Comparison of ENCODE assay signal across 1 cellular context in the genomic region with DNA sequence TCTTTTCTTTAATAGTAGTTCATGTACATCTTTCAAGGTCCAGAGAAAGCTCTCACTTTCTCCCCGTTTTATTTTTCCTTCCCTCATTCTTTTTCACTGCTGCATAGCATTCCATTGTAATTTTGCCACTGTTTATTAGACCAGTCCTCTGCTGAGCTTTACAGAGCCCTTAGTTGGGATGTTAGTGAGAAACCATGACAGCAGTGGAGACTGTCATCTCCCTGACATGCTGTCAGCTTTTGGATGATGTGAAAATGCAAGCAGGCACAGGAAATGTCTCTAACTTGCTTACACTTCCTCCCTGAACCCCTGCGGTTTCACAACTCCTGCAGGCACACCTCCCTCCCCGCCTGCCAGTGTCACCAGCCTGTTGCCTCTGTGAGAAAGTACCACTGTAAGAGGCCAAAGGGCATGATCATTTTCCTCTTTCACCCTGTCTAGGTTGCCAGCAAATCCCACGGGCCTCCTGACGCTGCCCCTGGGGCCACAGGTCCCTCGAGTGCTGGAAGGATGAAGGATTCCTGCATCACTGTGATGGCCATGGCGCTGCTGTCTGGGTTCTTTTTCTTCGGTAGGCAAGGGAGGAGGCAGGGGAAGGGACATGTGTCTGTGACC.
TF ChIP-seq lines count a peak whose summit lies in the region.

Gene ITGAL (plus strand): TSS at position 415 of the 615 bp plus-strand sequence. CDS start 96 bp downstream, at position 511.

TF ChIP-seq in HepG2, 621 proteins besides CTCF, POLR2A, EP300 and RAD21 (continued from another document and continues in another):
- TF ChIP-seq ZNF780A (CRISPR knock-in tag; IDR thresholded peaks at IDR 0.05), result peak; percentile 43; the same call in 1 of the 2 replicates
- no peak for TF ChIP-seq ZFP82 (CRISPR knock-in tag; IDR thresholded peaks at IDR 0.05; ENCODE audit: borderline replicate concordance)
- no peak for TF ChIP-seq DNMT1 (CRISPR knock-in tag; IDR thresholded peaks at IDR 0.05)
- no peak for TF ChIP-seq DDIT3 (CRISPR knock-in tag; IDR thresholded peaks at IDR 0.05)
- TF ChIP-seq ZNF761 (CRISPR knock-in tag; conservative IDR thresholded peaks at IDR 0.05), result 0 out of 2 replicates have a peak, but pooled peaks have one; percentile 4
- no peak for TF ChIP-seq CREB3 (CRISPR knock-in tag; IDR thresholded peaks at IDR 0.05)
- no peak for TF ChIP-seq ZBTB40 (IDR thresholded peaks at IDR 0.05)
- TF ChIP-seq ZBTB40 (CRISPR knock-in tag; IDR thresholded peaks at IDR 0.05), result no peak
- TF ChIP-seq RCOR2 (CRISPR knock-in tag; IDR thresholded peaks at IDR 0.05), result peak; percentile 64; the same call in 1 of the 2 replicates
- 0 out of 2 replicates have a peak, but pooled peaks have one; percentile 60 for TF ChIP-seq ZBTB3 (CRISPR knock-in tag; IDR thresholded peaks at IDR 0.05; ENCODE audit: borderline replicate concordance, low read depth)
- TF ChIP-seq ZNF564 (CRISPR knock-in tag; IDR thresholded peaks at IDR 0.05), result 0 out of 2 replicates have a peak, but pooled peaks have one; percentile 61
- 0 out of 2 replicates have a peak, but pooled peaks have one; percentile 55 for TF ChIP-seq CBX5 (CRISPR knock-in tag; IDR thresholded peaks at IDR 0.05; ENCODE audit: borderline replicate concordance)
- TF ChIP-seq POLR2G (IDR thresholded peaks at IDR 0.05; ENCODE audit: low read depth, low read length), result no peak
- peak; percentile 48; the same call in 1 of the 2 replicates for TF ChIP-seq ZNF580 (CRISPR knock-in tag; IDR thresholded peaks at IDR 0.05; ENCODE audit: borderline replicate concordance, low read depth)
- TF ChIP-seq ZNF407 (CRISPR knock-in tag; IDR thresholded peaks at IDR 0.05; ENCODE audit: not compliant biosample characterization), result no peak
- no peak for TF ChIP-seq MED1 (CRISPR knock-in tag; IDR thresholded peaks at IDR 0.05)
- peak; percentile 81 for TF ChIP-seq CEBPG (CRISPR knock-in tag; IDR thresholded peaks at IDR 0.05)
- no peak for TF ChIP-seq ZXDC (CRISPR knock-in tag; IDR thresholded peaks at IDR 0.05)
- no peak for TF ChIP-seq THYN1 (CRISPR knock-in tag; IDR thresholded peaks at IDR 0.05; ENCODE audit: borderline replicate concordance, low read depth)
- TF ChIP-seq JARID2 (CRISPR knock-in tag; IDR thresholded peaks at IDR 0.05; ENCODE audit: insufficient replicate concordance), result no peak
- TF ChIP-seq PBX3 (CRISPR knock-in tag; IDR thresholded peaks at IDR 0.05; ENCODE audit: borderline replicate concordance), result no peak
- peak; percentile 39; the same call in 1 of the 2 replicates for TF ChIP-seq ZNF7 (CRISPR knock-in tag; IDR thresholded peaks at IDR 0.05)
- peak; percentile 13; the same call in 1 of the 2 replicates for TF ChIP-seq ZFX (CRISPR knock-in tag; IDR thresholded peaks at IDR 0.05; ENCODE audit: low read depth)
- TF ChIP-seq IRF2 (CRISPR knock-in tag; IDR thresholded peaks at IDR 0.05), result no peak
- 0 out of 2 replicates have a peak, but pooled peaks have one; percentile 23 for TF ChIP-seq ATF1 (CRISPR knock-in tag; IDR thresholded peaks at IDR 0.05)
- no peak for TF ChIP-seq HMG20B (CRISPR knock-in tag; conservative IDR thresholded peaks at IDR 0.05)
- peak; percentile 38; the same call in 1 of the 2 replicates for TF ChIP-seq ZMYM4 (CRISPR knock-in tag; IDR thresholded peaks at IDR 0.05)
- TF ChIP-seq CEBPB (IDR thresholded peaks at IDR 0.05; ENCODE audit: borderline replicate concordance, low read depth, low read length), result peak; percentile 67; the same call in 1 of the 2 replicates
- TF ChIP-seq TGIF2 (CRISPR knock-in tag; IDR thresholded peaks at IDR 0.05), result no peak
- TF ChIP-seq MXD4 (CRISPR knock-in tag; IDR thresholded peaks at IDR 0.05), result no peak
- TF ChIP-seq ZNF468 (CRISPR knock-in tag; IDR thresholded peaks at IDR 0.05), result no peak
